ENCODE assay signal across 13 cellular contexts in genomic region chr19:10226021-10226375, GRCh38. TPM values are rescaled to one million over a fixed set of nuclear protein-coding genes. Genes with fewer than 3 reads are reported as not detected.
DNase-seq lines count a peak whose midpoint lies in the region; ATAC-seq and TF ChIP-seq lines count a peak whose summit lies in the region.
"Had no signal": no experiment of that assay in that cellular context is flagged by ENCODE, and none has a peak within 500 bp of the region (broad histone marks: within the 10 kb centered on the region; RNA-seq: fewer than 3 reads in every experiment).

No MANE protein-coding gene starts in this region.

- 69% methylated on average over 6 of the region's 6 CpGs for whole genome bisulfite sequencing in esophagus muscularis mucosa
- 44% methylated on average over 6 of the region's 6 CpGs; no CpG with 5 or more reads in 1 of the 2 donors for WGBS in testis, 2 donors

- intact Hi-C loops in esophagus muscularis mucosa (cut with DNase I) (no loop called here), testis (cut with DNase I; ENCODE audit: low total_unique reads) (no loop called here)

- TF ChIP-seq POLR2A in esophagus muscularis mucosa (IDR thresholded peaks at IDR 0.05; ENCODE audit: low read depth) (no peak), testis (IDR thresholded peaks at IDR 0.05) (no peak)

- H3K4me1 ChIP-seq in esophagus muscularis mucosa (peaks cover 14 to 54% (median 48%) of the 10 kb centered on the region in 4 donors), mucosa of rectum (ENCODE audit: control insufficient read depth in 2 of 2, insufficient read depth in 2 of 2, low read length in 2 of 2) (peaks cover 6 to 7% of the 10 kb centered on the region in 2 donors), testis (peaks cover 36% of the 10 kb centered on the region)

- TF ChIP-seq CTCF in esophagus muscularis mucosa (IDR thresholded peaks at IDR 0.05): no peak
- no peak for TF ChIP-seq CTCF in testis (IDR thresholded peaks at IDR 0.05)

- H3K9me3 ChIP-seq in SK-N-MC (ENCODE audit: low read depth, low read length) (no peaks in the 10 kb centered on the region), esophagus muscularis mucosa (no peaks in the 10 kb centered on the region), mucosa of rectum (ENCODE audit: control insufficient read depth in 2 of 2, low read length in 2 of 2) (no peaks in the 10 kb centered on the region), testis (no peaks in the 10 kb centered on the region)
- H3K9me3 ChIP-seq: neutrophil had no signal

- no peak for TF ChIP-seq EP300 in esophagus muscularis mucosa (IDR thresholded peaks at IDR 0.05)

- no peak overlapping the region for H3K4me3 ChIP-seq in SK-N-MC
- H3K4me3 ChIP-seq in esophagus muscularis mucosa: peak overlapping the region in 1 of 4 donors; percentile 2
- H3K4me3 ChIP-seq in mucosa of rectum (ENCODE audit: low read length in 2 of 2): no peak overlapping the region
- no peak overlapping the region for H3K4me3 ChIP-seq in testis

- H3K27me3 ChIP-seq in esophagus muscularis mucosa (no peaks in the 10 kb centered on the region), mucosa of rectum (ENCODE audit: control insufficient read depth in 2 of 2, insufficient read depth in 2 of 2, low read length in 2 of 2) (no peaks in the 10 kb centered on the region), testis (no peaks in the 10 kb centered on the region)

- no peak for ATAC-seq in HG03442 (IDR thresholded peaks at IDR 0.05; ENCODE audit: unreplicated experiment)

- DNase-seq in SK-N-MC (ENCODE audit: low read depth, low spot score) (no peak), esophagus muscularis mucosa (ENCODE audit: extremely low spot score) (no peak), testis (peak; percentile 57), NCI-H1092 (lab: John Stamatoyannopoulos, UW) (no peak), RPMI8226 (no peak)
- DNase-seq in stimulated activated naive CD4-positive, alpha-beta T cell treated with Interleukin-2 at 50 U/mL for 16 hours (lab: John Stamatoyannopoulos, UW): no peak
- DNase-seq: effector CD4-positive, alpha-beta T cell; KG1; NCI-H2081; stimulated activated CD4-positive, alpha-beta T cell treated with anti-CD3 and anti-CD28 coated beads, Interleukin-15, amount 100 ng/mL, for 24 hours had no signal

- peak overlapping the region; percentile 22 for H3K27ac ChIP-seq in SK-N-MC
- H3K27ac ChIP-seq in esophagus muscularis mucosa (replicated peaks in 1 of 4): peak overlapping the region; percentile 75 to 91 (median 86)
- H3K27ac ChIP-seq in mucosa of rectum (ENCODE audit: low read depth in 2 of 2, low read length in 2 of 2): peak overlapping the region; percentile 43 to 57
- H3K27ac ChIP-seq in testis: peak overlapping the region; percentile 84 to 87
- H3K27ac ChIP-seq: neutrophil had no signal

- H3K9ac ChIP-seq in SK-N-MC (ENCODE audit: insufficient read length) (no peak overlapping the region), mucosa of rectum (ENCODE audit: low read depth in 1 of 2, low read length in 2 of 2) (no peak overlapping the region)

- H3K36me3 ChIP-seq in SK-N-MC (ENCODE audit: insufficient read depth, low read length) (no peaks in the 10 kb centered on the region; the same call in 1 of the 2 replicates), esophagus muscularis mucosa (peaks cover 0 to 25% (median 14%) of the 10 kb centered on the region in 4 donors), mucosa of rectum (ENCODE audit: control insufficient read depth in 2 of 2, insufficient read depth in 2 of 2, low read length in 2 of 2) (peaks cover 0 to 6% of the 10 kb centered on the region in 2 donors), testis (ENCODE audit: low read depth, missing control alignments) (no peaks in the 10 kb centered on the region)
- H3K36me3 ChIP-seq: neutrophil had no signal

RNA-seq across cellular contexts. Expression of gene S1PR2, which starts 5.1 kb away (rescaled TPM):
- total RNA-seq in esophagus muscularis mucosa (10 to 100 TPM; 14.5 to 27.7 (median 20.4) TPM), testis (10 to 100 TPM in 1 of 2 donors, 1 to 10 TPM in 1; 8.7 to 13.7 TPM)
- 11.9 TPM for polyA plus RNA-seq in testis (ENCODE audit: insufficient read depth, low read depth, low replicate concordance)

RNA-seq across cellular contexts. Expression of gene MRPL4, which starts 26.0 kb away (rescaled TPM):
- total RNA-seq in esophagus muscularis mucosa: 10 to 100 TPM; 39.9 to 78.0 (median 61.7) TPM
- total RNA-seq in testis: 10 to 100 TPM; 63.5 to 91.8 TPM
- polyA plus RNA-seq in testis (ENCODE audit: insufficient read depth, low read depth, low replicate concordance): 53.3 TPM

RNA-seq across cellular contexts. Expression of gene DNMT1, which starts 31.2 kb away (rescaled TPM):
- total RNA-seq in esophagus muscularis mucosa (10 to 100 TPM; 20.8 to 51.4 (median 34.8) TPM), testis (100 to 1,000 TPM; 103 to 145 TPM)
- 96.5 TPM for polyA plus RNA-seq in testis (ENCODE audit: insufficient read depth, low read depth, low replicate concordance)

RNA-seq across cellular contexts. Expression of gene ICAM1, which starts 44.9 kb away (rescaled TPM):
- total RNA-seq in esophagus muscularis mucosa (10 to 100 TPM; 15.8 to 63.5 (median 18.4) TPM), testis (10 to 100 TPM; 10.1 to 18.0 TPM)
- polyA plus RNA-seq in testis (ENCODE audit: insufficient read depth, low read depth, low replicate concordance): 14.3 TPM

Comparison
In these comparisons a context has a peak if more than half of its experiments do, and no peak if none do; other contexts are left out.
1. H3K27ac ChIP-seq: peak in every context shown above with its lines; median percentile 86 in esophagus muscularis mucosa; 86 in testis; 50 in mucosa of rectum; 22 in SK-N-MC.